ENCODE assay signal across 9 cellular contexts in the genomic region with DNA sequence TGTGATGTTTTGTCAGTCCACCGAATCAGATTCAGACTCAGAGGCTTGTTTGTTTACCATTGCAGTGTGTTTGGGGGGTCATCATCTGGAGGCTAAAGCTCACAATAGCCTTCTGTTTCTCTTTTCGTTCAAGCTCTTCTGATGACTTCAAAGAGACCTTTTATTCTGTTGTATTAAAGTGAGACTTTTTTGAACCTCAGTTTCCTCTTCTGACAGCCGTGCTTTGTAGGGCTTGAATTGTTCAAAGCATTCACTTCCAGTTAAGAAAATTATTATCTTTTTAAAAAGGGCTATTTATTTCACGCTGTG. TPM values are rescaled to one million over a fixed set of nuclear protein-coding genes. Genes with fewer than 3 reads are reported as not detected.
A peak's percentile ranks its signal among the peaks of the same experiment; 100 is the strongest.
DNase-seq lines count a peak whose midpoint lies in the region; ATAC-seq, FAIRE-seq and TF ChIP-seq lines count a peak whose summit lies in the region.
"Had no signal": no experiment of that assay in that cellular context is flagged by ENCODE, and none has a peak within 500 bp of the region (broad histone marks: within the 10 kb centered on the region; RNA-seq: fewer than 3 reads in every experiment).

No MANE protein-coding gene starts in this region.

- POLR2A ChIA-PET in naive thymus-derived CD4-positive, alpha-beta T cell (lab: Charles Lee): interaction anchor here (1.0 to 4.2 kb wide), 2 partner anchors 26 kb away, joined by 3 to 29 read pairs; a partner anchor contains a TSS

- CTCF ChIA-PET in naive thymus-derived CD4-positive, alpha-beta T cell (lab: Charles Lee): interaction anchor here (1.2 to 3.2 kb wide), 2 partner anchors 27 to 157 kb away, joined by 7 to 12 read pairs; a partner anchor contains a TSS

- TF ChIP-seq CTCF in LNCaP clone FGC (IDR thresholded peaks at IDR 0.05; ENCODE audit: control insufficient read depth, extremely low read depth, insufficient read depth): no peak
- no peak for TF ChIP-seq CTCF in coronary artery (IDR thresholded peaks at IDR 0.05)
- TF ChIP-seq CTCF in adrenal gland (IDR thresholded peaks at IDR 0.05): no peak

- H3K36me3 ChIP-seq in naive thymus-derived CD4-positive, alpha-beta T cell (ENCODE audit: control insufficient read depth in 2 of 3, insufficient read depth in 3 of 3, low read length in 3 of 3): peaks cover 0 to 4% (median 0%) of the 10 kb centered on the region in 3 experiments
- no peaks in the 10 kb centered on the region for H3K36me3 ChIP-seq in adrenal gland (replicated peaks in 1 of 2)

- no peak for FAIRE-seq in GM12892 (lab: Jason Lieb, UNC)
- FAIRE-seq: TTC549 had no signal

- intact Hi-C loops in naive thymus-derived CD4-positive, alpha-beta T cell (cut with micrococcal nuclease): loop anchor here in 1 of 2 donors (1.0 to 5.0 kb wide), 2 partner anchors 20 to 138 kb away; no protein-coding TSS in a partner anchor
- intact Hi-C loops in adrenal gland (cut with DNase I): loop anchor here in 1 of 2 donors (10.0 kb wide), 1 partner anchor 51 kb away; no protein-coding TSS in a partner anchor

- peaks cover 20 to 22% of the 10 kb centered on the region in 2 donors for H3K4me1 ChIP-seq in naive thymus-derived CD4-positive, alpha-beta T cell (ENCODE audit: control insufficient read depth in 2 of 2, insufficient read depth in 2 of 2, low read length in 2 of 2)
- H3K4me1 ChIP-seq in adrenal gland (replicated peaks in 1 of 2): peaks cover 10 to 32% of the 10 kb centered on the region in 2 donors

- H3K27ac ChIP-seq in coronary artery: peak overlapping the region in 1 of 2 donors; percentile 58
- peak overlapping the region; percentile 70 for H3K27ac ChIP-seq in naive thymus-derived CD4-positive, alpha-beta T cell (ENCODE audit: low read depth, low read length)
- no peak overlapping the region for H3K27ac ChIP-seq in adrenal gland

- H3K4me1 Mint-ChIP-seq in naive thymus-derived CD4-positive, alpha-beta T cell: peaks cover 30 to 47% (median 41%) of the 10 kb centered on the region in 7 donors

- H3K36me3 Mint-ChIP-seq in naive thymus-derived CD4-positive, alpha-beta T cell: peaks cover 0 to 10% (median 6%) of the 10 kb centered on the region in 5 donors

- H3K9me3 Mint-ChIP-seq in naive thymus-derived CD4-positive, alpha-beta T cell: no peaks in the 10 kb centered on the region

- H3K27me3 Mint-ChIP-seq in naive thymus-derived CD4-positive, alpha-beta T cell: no peaks in the 10 kb centered on the region

- no peaks in the 10 kb centered on the region for H3K9me3 ChIP-seq in naive thymus-derived CD4-positive, alpha-beta T cell (ENCODE audit: control insufficient read depth in 2 of 3, low read length in 3 of 3)
- H3K9me3 ChIP-seq in adrenal gland (replicated peaks in 1 of 3): no peaks in the 10 kb centered on the region

- H3K4me3 ChIP-seq in LNCaP clone FGC (ENCODE audit: low read depth, low read length): peak overlapping the region; percentile 59
- peak overlapping the region; percentile 82 for H3K4me3 ChIP-seq in coronary artery
- peak overlapping the region; percentile 68 for H3K4me3 ChIP-seq in naive thymus-derived CD4-positive, alpha-beta T cell (ENCODE audit: low read length)
- H3K4me3 ChIP-seq in adrenal gland: peak overlapping the region in 1 of 4 donors; percentile 89

- TF ChIP-seq POLR2A in adrenal gland (IDR thresholded peaks at IDR 0.05) (no peak), GM12892 (IDR thresholded peaks at IDR 0.05; ENCODE audit: low read depth, low read length) (no peak)

- no peak for ATAC-seq in naive thymus-derived CD4-positive, alpha-beta T cell
- no peak for ATAC-seq in GM18511 (IDR thresholded peaks at IDR 0.05; ENCODE audit: unreplicated experiment)

- H3K27ac Mint-ChIP-seq in naive thymus-derived CD4-positive, alpha-beta T cell: peak overlapping the region in 6 of 9 donors; percentile 65 to 97 (median 86)

- H3K27me3 ChIP-seq in naive thymus-derived CD4-positive, alpha-beta T cell (ENCODE audit: control insufficient read depth in 2 of 2, insufficient read depth in 2 of 2, low read length in 2 of 2): no peaks in the 10 kb centered on the region
- H3K27me3 ChIP-seq in adrenal gland: no peaks in the 10 kb centered on the region

- DNase-seq in Ammon's horn (ENCODE audit: low spot score): peak; percentile 89
- no peak for DNase-seq in LNCaP clone FGC (ENCODE audit: low read depth)
- no peak for DNase-seq in coronary artery (ENCODE audit: low spot score)
- no peak for DNase-seq in naive thymus-derived CD4-positive, alpha-beta T cell
- no peak for DNase-seq in adrenal gland
- DNase-seq in NK-92 treated with Interleukin-12 subunit alpha and Interleukin-12 subunit beta, amount 100 ng/mL, for 24 hours (lab: John Stamatoyannopoulos, UW): no peak
- no peak for DNase-seq in GM12892 (ENCODE audit: insufficient read length)

- peak overlapping the region; percentile 45 to 100 (median 98) for H3K4me3 Mint-ChIP-seq in naive thymus-derived CD4-positive, alpha-beta T cell

- 30 to 46% (median 37%) methylated on average over 4 of the region's 4 CpGs for WGBS in adrenal gland, 4 donors

RNA-seq across cellular contexts. Expression of a gene that starts 1.3 kb away (rescaled TPM):
- 10 to 100 TPM; 17.3 to 38.9 (median 22.3) TPM for total RNA-seq in naive thymus-derived CD4-positive, alpha-beta T cell
- 10 to 100 TPM; 23.1 to 26.3 TPM for polyA plus RNA-seq in naive thymus-derived CD4-positive, alpha-beta T cell
- total RNA-seq in adrenal gland: 10 to 100 TPM; 19.7 to 35.8 (median 27.6) TPM
- 10 to 100 TPM in 1 of 3 donors, 1 to 10 TPM in 2; 5.6 to 40.5 (median 7.6) TPM for polyA plus RNA-seq in adrenal gland
- polyA plus RNA-seq in GM12892 (2012; ENCODE audit: missing spikeins): 15.3 TPM

RNA-seq across cellular contexts. Expression of a gene that starts 27.6 kb away (rescaled TPM):
- total RNA-seq in naive thymus-derived CD4-positive, alpha-beta T cell: 10 to 100 TPM in 2 of 5 experiments, 1 to 10 TPM in 3; 4.5 to 10.6 (median 9.2) TPM
- 10 to 100 TPM; 25.7 to 35.8 TPM for polyA plus RNA-seq in naive thymus-derived CD4-positive, alpha-beta T cell
- total RNA-seq in adrenal gland: 10 to 100 TPM in 6 of 8 donors, 1 to 10 TPM in 2; 6.6 to 13.1 (median 10.7) TPM
- 1 to 10 TPM; 1.6 to 9.6 (median 2.0) TPM for polyA plus RNA-seq in adrenal gland
- polyA plus RNA-seq in GM12892 (2012; ENCODE audit: missing spikeins): 6.5 TPM

RNA-seq across cellular contexts. Expression of a gene that starts 27.9 kb away (rescaled TPM):
- 10 to 100 TPM; 14.8 to 21.6 (median 17.6) TPM for total RNA-seq in naive thymus-derived CD4-positive, alpha-beta T cell
- polyA plus RNA-seq in naive thymus-derived CD4-positive, alpha-beta T cell: 1 to 10 TPM; 6.8 to 7.1 TPM
- 10 to 100 TPM in 7 of 8 donors, 1 to 10 TPM in 1; 9.2 to 20.9 (median 14.3) TPM for total RNA-seq in adrenal gland
- 10 to 100 TPM in 2 of 3 donors, 1 to 10 TPM in 1; 9.8 to 15.3 (median 10.1) TPM for polyA plus RNA-seq in adrenal gland
- polyA plus RNA-seq in GM12892 (2012; ENCODE audit: missing spikeins): 7.8 TPM
